In genomic region chr19:18477042-18477760, GRCh38 we compare ENCODE assay signal across 10 cellular contexts. TPM values are rescaled to one million over a fixed set of nuclear protein-coding genes. Genes with fewer than 3 reads are reported as not detected.
DNase-seq lines count a peak whose midpoint lies in the region; ATAC-seq and TF ChIP-seq lines count a peak whose summit lies in the region.
"Had no signal": no experiment of that assay in that cellular context is flagged by ENCODE, and none has a peak within 500 bp of the region (broad histone marks: within the 10 kb centered on the region; RNA-seq: fewer than 3 reads in every experiment).

No MANE protein-coding gene starts in this region.

- no peak overlapping the region for H3K4ac ChIP-seq in H9 (ENCODE audit: low read depth, low read length)
- H3K4ac ChIP-seq in mesendoderm (ENCODE audit: low read depth, low read length) = no peak overlapping the region

- H2BK15ac ChIP-seq in H9 (ENCODE audit: low read depth, low read length) = no peak overlapping the region
- no peak overlapping the region for H2BK15ac ChIP-seq in mesendoderm (replicated peaks; ENCODE audit: low read depth)

- H3K9me3 Mint-ChIP-seq in H9 = no peaks in the 10 kb centered on the region; a peak in 1 of 5 replicates
- H3K9me3 Mint-ChIP-seq in activated T-helper 17 cell treated with anti-CD3 and anti-CD28 coated beads, Interleukin-2, amount 50 U/mL, for 72 hours = no peaks in the 10 kb centered on the region

- H3K36me3 ChIP-seq in A673 (ENCODE audit: insufficient read depth, low read length, poor library complexity, severe bottlenecking) = no peaks in the 10 kb centered on the region
- H3K36me3 ChIP-seq in mesendoderm (ENCODE audit: control insufficient read depth, insufficient read depth, low read length) = no peaks in the 10 kb centered on the region

- H3K56ac ChIP-seq in H9 (ENCODE audit: insufficient read length, low read depth, low read length) (no peak overlapping the region), mesendoderm (ENCODE audit: low read length) (no peak overlapping the region)

- no peak overlapping the region for H3K4me3 ChIP-seq in A673 (ENCODE audit: low read depth, low read length, poor library complexity, severe bottlenecking)
- no peak overlapping the region for H3K4me3 ChIP-seq in mesendoderm (ENCODE audit: low read length)

- no peak overlapping the region for H2BK12ac ChIP-seq in H9 (ENCODE audit: insufficient read length, low read depth, low read length)

- H2BK20ac ChIP-seq in H9 (ENCODE audit: low read depth, low read length, poor library complexity, severe bottlenecking) = no peak overlapping the region

- H3K4me2 ChIP-seq in H9 (ENCODE audit: insufficient read depth, insufficient read length, low read length) (no peak overlapping the region), mesendoderm (ENCODE audit: low read length) (no peak overlapping the region)

- intact Hi-C loops in A673 (cut with micrococcal nuclease; ENCODE audit: unreplicated experiment) = no loop called here

- H3K23ac ChIP-seq in H9 (ENCODE audit: insufficient read length, low read depth, low read length) = no peak overlapping the region
- no peak overlapping the region for H3K23ac ChIP-seq in mesendoderm (ENCODE audit: low read length)

- H3K4me3 Mint-ChIP-seq in H9 = no peak overlapping the region
- peak overlapping the region; percentile 94 for H3K4me3 Mint-ChIP-seq in activated T-helper 17 cell treated with anti-CD3 and anti-CD28 coated beads, Interleukin-2, amount 50 U/mL, for 72 hours

- H3K4me1 ChIP-seq in A673 (ENCODE audit: insufficient read depth, low read length, poor library complexity, severe bottlenecking) = peaks cover 32% of the 10 kb centered on the region
- H3K4me1 ChIP-seq in H9 (ENCODE audit: insufficient read depth, low read length) = no peaks in the 10 kb centered on the region; the same call in 1 of the 2 replicates
- H3K4me1 ChIP-seq in mesendoderm (ENCODE audit: control insufficient read depth, low read depth, low read length) = no peaks in the 10 kb centered on the region

- no TSS peak for BruUV-seq in A673 (replicated peaks; lab: Mats Ljungman, UMichigan)

- H3K14ac ChIP-seq in H9 (ENCODE audit: insufficient read depth, low read length) = no peak overlapping the region

- POLR2A ChIA-PET in A673 (lab: Charles Lee; ENCODE audit: low non-redundant PET) = no interaction called here

- H3K23me2 ChIP-seq in H9 (ENCODE audit: insufficient read length, low read depth, low read length, poor library complexity, severe bottlenecking) = no peaks in the 10 kb centered on the region

- no peak overlapping the region for H2AK5ac ChIP-seq in H9 (ENCODE audit: insufficient read length, low read length)
- H2AK5ac ChIP-seq in mesendoderm (ENCODE audit: low read length) = no peak overlapping the region

- TF ChIP-seq CTCF in A673 (conservative IDR thresholded peaks at IDR 0.05; ENCODE audit: low read depth, low read length) = peak; percentile 47
- TF ChIP-seq CTCF in H9 (conservative IDR thresholded peaks at IDR 0.05) = peak; percentile 41; the same call in 2 of the 3 replicates

- CTCF ChIA-PET in A673 (lab: Charles Lee) = no interaction called here

- H3K27ac ChIP-seq in A673 (ENCODE audit: low read depth, low read length, poor library complexity, severe bottlenecking) = peak overlapping the region; percentile 39
- no peak overlapping the region for H3K27ac ChIP-seq in H9 (ENCODE audit: insufficient read length, low read depth, low read length)
- H3K27ac ChIP-seq in mesendoderm (ENCODE audit: low read depth, low read length) = no peak overlapping the region

- H3K4me1 Mint-ChIP-seq in H9 = peaks cover 22 to 25% of the 10 kb centered on the region in 2 experiments
- H3K4me1 Mint-ChIP-seq in activated T-helper 17 cell treated with anti-CD3 and anti-CD28 coated beads, Interleukin-2, amount 50 U/mL, for 72 hours = peaks cover 58% of the 10 kb centered on the region

- H4K20me1 ChIP-seq in H9 (ENCODE audit: control insufficient read depth, insufficient read depth, insufficient read length) = no peaks in the 10 kb centered on the region

- H4K91ac ChIP-seq in H9 (ENCODE audit: insufficient read length, low read depth, low read length) = no peak overlapping the region

- H4K5ac ChIP-seq in H9 (ENCODE audit: insufficient read length, low read depth, low read length) = no peak overlapping the region
- H4K5ac ChIP-seq in mesendoderm (ENCODE audit: low read length) = no peak overlapping the region

- no peaks in the 10 kb centered on the region; a peak in 1 of 7 replicates for H3K36me3 Mint-ChIP-seq in H9 (ENCODE audit: insufficient read depth in 1 of 3, low read depth in 3 of 3)
- H3K36me3 Mint-ChIP-seq in activated T-helper 17 cell treated with anti-CD3 and anti-CD28 coated beads, Interleukin-2, amount 50 U/mL, for 72 hours (ENCODE audit: low read depth) = peaks cover 23% of the 10 kb centered on the region

- H2BK120ac ChIP-seq in H9 (ENCODE audit: low read depth, low read length, poor library complexity, severe bottlenecking) (no peak overlapping the region), mesendoderm (ENCODE audit: low read depth, low read length) (no peak overlapping the region)

- no peaks in the 10 kb centered on the region for H3K27me3 ChIP-seq in A673 (replicated peaks; ENCODE audit: insufficient read depth, low read depth, low read length, poor library complexity)
- H3K27me3 ChIP-seq in H9 (ENCODE audit: insufficient read depth, low read length) = no peaks in the 10 kb centered on the region
- no peaks in the 10 kb centered on the region for H3K27me3 ChIP-seq in mesendoderm (ENCODE audit: insufficient read depth, low read length, poor library complexity)

- no peak overlapping the region for H2AFZ ChIP-seq in H9 (ENCODE audit: low read length)

- H4K8ac ChIP-seq in H9 (replicated peaks; ENCODE audit: insufficient read length, low read depth, low read length) (no peak overlapping the region), mesendoderm (ENCODE audit: low read depth, low read length) (no peak overlapping the region)

- peak overlapping the region in 2 of 3 experiments; percentile 64 to 76; a peak in 5 of 7 replicates for H3K27ac Mint-ChIP-seq in H9
- peak overlapping the region; percentile 99 for H3K27ac Mint-ChIP-seq in activated T-helper 17 cell treated with anti-CD3 and anti-CD28 coated beads, Interleukin-2, amount 50 U/mL, for 72 hours

- WGBS in H9 (ENCODE audit: extremely low coverage, insufficient read length, low lambda C conversion rate) = no CpG with 5 or more reads among the region's 24 CpGs
- no CpG with 5 or more reads among the region's 24 CpGs for WGBS in mesendoderm (ENCODE audit: extremely low coverage, insufficient coverage, low lambda C conversion rate)

- H3K9ac ChIP-seq in H9 (ENCODE audit: extremely low read depth, insufficient read length, low read length) (no peak overlapping the region), mesendoderm (ENCODE audit: low read length) (no peak overlapping the region)

- H3K79me2 ChIP-seq in H9 (ENCODE audit: insufficient read depth, low read length) (no peaks in the 10 kb centered on the region; the same call in 1 of the 2 replicates), mesendoderm (ENCODE audit: control insufficient read depth, insufficient read depth, low read length) (peaks cover 7% of the 10 kb centered on the region)

- peaks cover 2% of the 10 kb centered on the region for H3K79me1 ChIP-seq in H9 (ENCODE audit: insufficient read depth, low read depth, low read length, poor library complexity, severe bottlenecking)
- H3K79me1 ChIP-seq in mesendoderm (ENCODE audit: low read length) = peaks cover 21% of the 10 kb centered on the region

- H3T11ph ChIP-seq in H9 (ENCODE audit: low read length) = no peak overlapping the region

- H2BK5ac ChIP-seq in H9 (ENCODE audit: insufficient read length, low read length) (no peak overlapping the region), mesendoderm (ENCODE audit: low read length) (no peak overlapping the region)

- no peaks in the 10 kb centered on the region for H3K9me3 ChIP-seq in A673 (ENCODE audit: low read depth, low read length, poor library complexity, severe bottlenecking)
- no peaks in the 10 kb centered on the region for H3K9me3 ChIP-seq in H9 (ENCODE audit: control insufficient read depth, low read depth, low read length)

- peak; percentile 50 for DNase-seq in A673 (ENCODE audit: low spot score)
- no peak for DNase-seq in H9
- peak; percentile 48 for DNase-seq in mesendoderm
- no peak for DNase-seq in NCI-H2196 (lab: John Stamatoyannopoulos, UW; ENCODE audit: unreplicated experiment)
- DNase-seq: NCI-H1092, SHP77 had no signal

- H3K18ac ChIP-seq in H9 (ENCODE audit: insufficient read length, low read depth, low read length) (no peak overlapping the region), mesendoderm (ENCODE audit: low read length) (no peak overlapping the region)

- no peaks in the 10 kb centered on the region for H3K27me3 Mint-ChIP-seq in H9 (ENCODE audit: low read depth)
- no peaks in the 10 kb centered on the region for H3K27me3 Mint-ChIP-seq in activated T-helper 17 cell treated with anti-CD3 and anti-CD28 coated beads, Interleukin-2, amount 50 U/mL, for 72 hours

- no peak for ATAC-seq in activated T-helper 17 cell treated with anti-CD3 and anti-CD28 coated beads, Interleukin-2, amount 50 U/mL, for 72 hours (replicated peaks)
- ATAC-seq in HG03432 (IDR thresholded peaks at IDR 0.05; ENCODE audit: unreplicated experiment) (no peak), GM21447 (IDR thresholded peaks at IDR 0.05; ENCODE audit: unreplicated experiment) (no peak), HG03280 (IDR thresholded peaks at IDR 0.05; ENCODE audit: unreplicated experiment) (no peak)

RNA-seq across cellular contexts. Expression of gene ISYNA1, which starts 39.3 kb away (rescaled TPM):
- total RNA-seq in A673 (2021) (153 and 223 TPM in 2 replicates), H9 (2021) (241 and 255 TPM in 2 replicates)
- total RNA-seq in activated T-helper 17 cell treated with anti-CD3 and anti-CD28 coated beads, Interleukin-2, amount 50 U/mL, for 72 hours = 10 to 100 TPM; 15.9 to 22.0 TPM
- 76.6 TPM for polyA plus RNA-seq in mesendoderm (2013, experiment 1 of 2)
- polyA plus RNA-seq in mesendoderm (2013, experiment 2 of 2) = 79.2 TPM

RNA-seq across cellular contexts. Expression of gene ELL, which starts 44.7 kb away (rescaled TPM):
- total RNA-seq in A673 (2021) (15.8 and 16.4 TPM in 2 replicates), H9 (2021) (15.5 and 17.0 TPM in 2 replicates)
- total RNA-seq in activated T-helper 17 cell treated with anti-CD3 and anti-CD28 coated beads, Interleukin-2, amount 50 U/mL, for 72 hours = 10 to 100 TPM; 23.7 to 41.8 TPM
- 9.6 TPM for polyA plus RNA-seq in mesendoderm (2013, experiment 1 of 2)
- 9.3 TPM for polyA plus RNA-seq in mesendoderm (2013, experiment 2 of 2)

RNA-seq across cellular contexts. Expression of gene SSBP4, which starts 58.0 kb away (rescaled TPM):
- total RNA-seq in A673 (2021) (242 and 248 TPM in 2 replicates), H9 (2021) (46.1 and 50.0 TPM in 2 replicates)
- 100 to 1,000 TPM in 1 of 2 donors, 10 to 100 TPM in 1; 73.8 to 169 TPM for total RNA-seq in activated T-helper 17 cell treated with anti-CD3 and anti-CD28 coated beads, Interleukin-2, amount 50 U/mL, for 72 hours
- 35.0 TPM for polyA plus RNA-seq in mesendoderm (2013, experiment 1 of 2)
- polyA plus RNA-seq in mesendoderm (2013, experiment 2 of 2) = 35.5 TPM

Comparison
In these comparisons a context has a peak if more than half of its experiments do, and no peak if none do; other contexts are left out.
1. DNase-seq: peak in A673 (single experiment) and mesendoderm (single experiment); none in H9 (single experiment) and NCI-H2196 (single experiment).